6 cellular contexts compared by ENCODE assay signal in the genomic region with DNA sequence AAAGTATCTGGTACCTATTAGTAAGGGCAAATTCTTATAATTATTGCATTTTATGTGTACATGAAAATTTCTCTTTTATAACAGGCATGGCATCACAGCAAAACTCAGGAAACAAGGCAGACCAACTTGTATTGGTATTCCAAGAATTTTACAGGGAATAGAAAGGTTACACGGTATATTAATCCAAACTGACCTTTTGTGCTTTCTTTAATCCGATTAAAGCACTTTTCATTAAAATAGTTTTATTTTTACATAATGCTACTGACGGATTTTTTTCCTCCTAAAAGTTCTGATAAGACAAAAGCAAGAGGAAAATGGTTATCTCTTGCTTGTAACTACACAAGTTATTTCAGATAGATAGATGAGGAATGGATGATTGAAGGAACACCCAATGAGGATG.
"Had no signal": no experiment of that assay in that cellular context is flagged by ENCODE, and none has a peak within 500 bp of the region (broad histone marks: within the 10 kb centered on the region; RNA-seq: fewer than 3 reads in every experiment).

No MANE protein-coding gene starts in this region.

- H3K36me3 Mint-ChIP-seq: IgD-negative memory B cell had no signal

- DNase-seq: IMR-90, KBM-7 had no signal

- H3K27ac Mint-ChIP-seq: IgD-negative memory B cell had no signal

- ATAC-seq: HepG2, K562 had no signal

- H3K27ac ChIP-seq: HL-60 had no signal

- H3K4me3 ChIP-seq: K562 had no signal

- H3K4me3 Mint-ChIP-seq: IgD-negative memory B cell had no signal

- H3K4me1 Mint-ChIP-seq: IgD-negative memory B cell had no signal
